Comparison of ENCODE assay signal across 8 cellular contexts in genomic region chr7:41940760-41941343, GRCh38.
DNase-seq lines count a peak whose midpoint lies in the region; ATAC-seq lines count a peak whose summit lies in the region.

No MANE protein-coding gene starts in this region.

- no peaks in the 10 kb centered on the region for H3K36me3 ChIP-seq in CD4-positive, CD25-positive, alpha-beta regulatory T cell (ENCODE audit: control insufficient read depth, insufficient read depth, low read length)
- H3K36me3 ChIP-seq in mesenchymal stem cell (ENCODE audit: control insufficient read depth in 1 of 2, insufficient read depth in 2 of 2, low read depth in 1 of 2, low read length in 2 of 2) = no peaks in the 10 kb centered on the region

- no peak overlapping the region for H3K4me3 Mint-ChIP-seq in CD4-positive, CD25-positive, alpha-beta regulatory T cell
- no peak overlapping the region for H3K4me3 Mint-ChIP-seq in activated CD4-positive, alpha-beta T cell treated with anti-CD3 and anti-CD28 coated beads, Interleukin-2, amount 10 ng/mL, durations not matched to agents 7 days and 5 days
- no peak overlapping the region for H3K4me3 Mint-ChIP-seq in effector memory CD8-positive, alpha-beta T cell

- no peak overlapping the region for H2BK120ac ChIP-seq in mesenchymal stem cell (ENCODE audit: low read depth, low read length)

- H3K18ac ChIP-seq in mesenchymal stem cell (ENCODE audit: low read depth in 1 of 2, low read length in 2 of 2) = no peak overlapping the region

- no peak overlapping the region for H2AK5ac ChIP-seq in mesenchymal stem cell (ENCODE audit: low read length, severe bottlenecking)

- H3K27me3 Mint-ChIP-seq in CD4-positive, CD25-positive, alpha-beta regulatory T cell = peaks cover 5% of the 10 kb centered on the region
- H3K27me3 Mint-ChIP-seq in activated CD4-positive, alpha-beta T cell treated with anti-CD3 and anti-CD28 coated beads, Interleukin-2, amount 10 ng/mL, durations not matched to agents 7 days and 5 days = peaks cover 10% of the 10 kb centered on the region
- peaks cover 14 to 35% of the 10 kb centered on the region in 2 donors for H3K27me3 Mint-ChIP-seq in effector memory CD8-positive, alpha-beta T cell

- peaks cover 0 to 2% (median 0%) of the 10 kb centered on the region in 7 donors for H3K9me3 Mint-ChIP-seq in CD4-positive, CD25-positive, alpha-beta regulatory T cell
- no peaks in the 10 kb centered on the region for H3K9me3 Mint-ChIP-seq in activated CD4-positive, alpha-beta T cell treated with anti-CD3 and anti-CD28 coated beads, Interleukin-2, amount 10 ng/mL, durations not matched to agents 7 days and 5 days
- no peaks in the 10 kb centered on the region for H3K9me3 Mint-ChIP-seq in effector memory CD8-positive, alpha-beta T cell

- no peak overlapping the region for H3K4me3 ChIP-seq in CD4-positive, CD25-positive, alpha-beta regulatory T cell (ENCODE audit: low read depth, low read length)
- no peak overlapping the region for H3K4me3 ChIP-seq in mesenchymal stem cell (ENCODE audit: insufficient read depth in 1 of 2, low read depth in 1 of 2, low read length in 2 of 2)

- POLR2A ChIA-PET in activated CD4-positive, alpha-beta T cell treated with anti-CD3 and anti-CD28 coated beads, Interleukin-2, amount 10 ng/mL, durations not matched to agents 7 days and 5 days (lab: Charles Lee) = no interaction called here

- H3K23ac ChIP-seq in mesenchymal stem cell (ENCODE audit: low read length in 2 of 2) = no peak overlapping the region

- no peak overlapping the region for H2BK12ac ChIP-seq in mesenchymal stem cell (ENCODE audit: low read length in 2 of 2)

- H3K27ac Mint-ChIP-seq in CD4-positive, CD25-positive, alpha-beta regulatory T cell = no peak overlapping the region
- no peak overlapping the region for H3K27ac Mint-ChIP-seq in activated CD4-positive, alpha-beta T cell treated with anti-CD3 and anti-CD28 coated beads, Interleukin-2, amount 10 ng/mL, durations not matched to agents 7 days and 5 days
- H3K27ac Mint-ChIP-seq in effector memory CD8-positive, alpha-beta T cell = no peak overlapping the region

- peak; percentile 8 to 57 (median 28) for DNase-seq in CD4-positive, CD25-positive, alpha-beta regulatory T cell
- DNase-seq in NCI-H446 (lab: John Stamatoyannopoulos, UW) = peak; percentile 41 to 73
- peak; percentile 50 for DNase-seq in activated CD4-positive, alpha-beta T cell treated with anti-CD3 and anti-CD28 coated beads, Interleukin-2, amount 10 ng/mL, durations not matched to agents 7 days and 5 days
- DNase-seq in effector memory CD8-positive, alpha-beta T cell = peak; percentile 26 to 42 (median 35)
- peak; percentile 79 for DNase-seq in mesenchymal stem cell
- DNase-seq in stimulated activated CD8-positive, alpha-beta memory T cell treated with anti-CD3 and anti-CD28 coated beads, Interleukin-7, amount 100 ng/mL, for 4 hours (ENCODE audit: low read depth in 2 of 2) = peak; percentile 28 to 31

- H3K4me1 Mint-ChIP-seq in CD4-positive, CD25-positive, alpha-beta regulatory T cell = peaks cover 0 to 11% (median 10%) of the 10 kb centered on the region in 4 donors
- H3K4me1 Mint-ChIP-seq in activated CD4-positive, alpha-beta T cell treated with anti-CD3 and anti-CD28 coated beads, Interleukin-2, amount 10 ng/mL, durations not matched to agents 7 days and 5 days = peaks cover 8% of the 10 kb centered on the region
- peaks cover 4 to 17% of the 10 kb centered on the region in 2 donors for H3K4me1 Mint-ChIP-seq in effector memory CD8-positive, alpha-beta T cell (ENCODE audit: low read depth in 2 of 2)

- no peaks in the 10 kb centered on the region for H3K79me1 ChIP-seq in mesenchymal stem cell (replicated peaks; ENCODE audit: low read length, poor library complexity, severe bottlenecking)

- CTCF ChIA-PET in activated CD4-positive, alpha-beta T cell treated with anti-CD3 and anti-CD28 coated beads, Interleukin-2, amount 10 ng/mL, durations not matched to agents 7 days and 5 days (lab: Charles Lee) = interaction anchor here (0.6 to 1.5 kb wide), 11 partner anchors 9 to 1220 kb away, joined by 3 to 5 read pairs (median 3); no protein-coding TSS in a partner anchor

- peak; percentile 46 to 49 for ATAC-seq in CD4-positive, CD25-positive, alpha-beta regulatory T cell (ENCODE audit: low read depth in 2 of 2)
- ATAC-seq in GM19043 (IDR thresholded peaks at IDR 0.05; ENCODE audit: low read depth, unreplicated experiment) = peak; percentile 67
- ATAC-seq in HG03139 (IDR thresholded peaks at IDR 0.05; ENCODE audit: unreplicated experiment) = peak; percentile 73
- peak; percentile 77 for ATAC-seq in effector memory CD8-positive, alpha-beta T cell (replicated peaks)

- no peak overlapping the region for H3K4me2 ChIP-seq in mesenchymal stem cell (ENCODE audit: low read length, poor library complexity, severe bottlenecking)

- no peak overlapping the region for H4K91ac ChIP-seq in mesenchymal stem cell (ENCODE audit: low read length)

- no peak overlapping the region for H4K8ac ChIP-seq in mesenchymal stem cell (ENCODE audit: low read length)

- H3K14ac ChIP-seq in mesenchymal stem cell (ENCODE audit: low read length in 2 of 2) = no peak overlapping the region

- 9% methylated on average over 6 of the region's 6 CpGs for WGBS in mesenchymal stem cell

- no peaks in the 10 kb centered on the region for H3K9me3 ChIP-seq in CD4-positive, CD25-positive, alpha-beta regulatory T cell (ENCODE audit: control insufficient read depth in 2 of 2, low read length in 2 of 2)
- H3K9me3 ChIP-seq in mesenchymal stem cell (ENCODE audit: control insufficient read depth, low read length) = no peaks in the 10 kb centered on the region

- no peak overlapping the region for H3K9ac ChIP-seq in mesenchymal stem cell (ENCODE audit: low read length)

- H3K27ac ChIP-seq in CD4-positive, CD25-positive, alpha-beta regulatory T cell (ENCODE audit: insufficient read depth, low read length, poor library complexity, severe bottlenecking) = no peak overlapping the region
- no peak overlapping the region for H3K27ac ChIP-seq in mesenchymal stem cell (ENCODE audit: low read length, poor library complexity, severe bottlenecking)

- H2AFZ ChIP-seq in mesenchymal stem cell (ENCODE audit: low read depth, low read length) = no peak overlapping the region

- H3K36me3 Mint-ChIP-seq in CD4-positive, CD25-positive, alpha-beta regulatory T cell = no peaks in the 10 kb centered on the region
- no peaks in the 10 kb centered on the region for H3K36me3 Mint-ChIP-seq in activated CD4-positive, alpha-beta T cell treated with anti-CD3 and anti-CD28 coated beads, Interleukin-2, amount 10 ng/mL, durations not matched to agents 7 days and 5 days (ENCODE audit: low read depth)
- no peaks in the 10 kb centered on the region for H3K36me3 Mint-ChIP-seq in effector memory CD8-positive, alpha-beta T cell (ENCODE audit: insufficient read depth)

- H3K4me1 ChIP-seq in CD4-positive, CD25-positive, alpha-beta regulatory T cell (ENCODE audit: control insufficient read depth, insufficient read depth, low read length, poor library complexity, severe bottlenecking) = no peaks in the 10 kb centered on the region
- H3K4me1 ChIP-seq in mesenchymal stem cell (ENCODE audit: control insufficient read depth, insufficient read depth, low read depth, low read length) = peaks cover 10% of the 10 kb centered on the region

- no peaks in the 10 kb centered on the region for H3K27me3 ChIP-seq in CD4-positive, CD25-positive, alpha-beta regulatory T cell (ENCODE audit: control insufficient read depth, insufficient read depth, low read length)
- no peaks in the 10 kb centered on the region for H3K27me3 ChIP-seq in mesenchymal stem cell (ENCODE audit: control insufficient read depth in 1 of 2, insufficient read depth in 1 of 2, low read length in 2 of 2)

- H2BK5ac ChIP-seq in mesenchymal stem cell (ENCODE audit: low read depth, low read length, poor library complexity, severe bottlenecking) = no peak overlapping the region

- H2BK15ac ChIP-seq in mesenchymal stem cell (ENCODE audit: low read depth, poor library complexity, severe bottlenecking) = no peak overlapping the region

- no peak overlapping the region for H3K4ac ChIP-seq in mesenchymal stem cell (ENCODE audit: low read depth in 1 of 2, low read length in 2 of 2)

Comparison
In these comparisons a context has a peak if more than half of its experiments do, and no peak if none do; other contexts are left out.
1. DNase-seq: peak in every context shown above with its lines; median percentile 79 in mesenchymal stem cell; 57 in NCI-H446; 50 in activated CD4-positive, alpha-beta T cell treated with anti-CD3 and anti-CD28 coated beads, Interleukin-2, amount 10 ng/mL, durations not matched to agents 7 days and 5 days; 35 in effector memory CD8-positive, alpha-beta T cell; 30 in stimulated activated CD8-positive, alpha-beta memory T cell treated with anti-CD3 and anti-CD28 coated beads, Interleukin-7, amount 100 ng/mL, for 4 hours; 28 in CD4-positive, CD25-positive, alpha-beta regulatory T cell.